Comparison of ENCODE assay signal across 9 cellular contexts in the genomic region with DNA sequence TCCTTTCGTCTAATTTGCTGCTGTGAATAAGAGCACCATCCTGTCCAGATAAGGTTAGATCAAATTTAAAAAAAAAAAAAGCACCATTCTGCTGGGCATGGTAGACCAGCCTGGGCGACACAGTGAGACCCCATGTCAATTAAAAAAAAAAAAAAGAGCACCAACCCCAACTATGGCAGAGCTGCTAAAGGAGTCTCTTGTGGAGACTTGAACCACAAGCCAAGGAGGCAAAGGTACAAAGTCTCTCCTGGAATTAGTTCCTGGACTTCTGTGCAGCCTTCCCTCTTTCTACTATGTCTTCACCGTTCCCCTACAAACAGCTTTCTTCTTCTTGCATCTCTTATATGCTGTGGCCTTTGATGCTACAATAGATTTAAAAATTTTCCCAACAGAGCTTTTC. TPM values are rescaled to one million over a fixed set of nuclear protein-coding genes. Genes with fewer than 3 reads are reported as not detected.
DNase-seq lines count a peak whose midpoint lies in the region; ATAC-seq, FAIRE-seq and TF ChIP-seq lines count a peak whose summit lies in the region.
"Had no signal": no experiment of that assay in that cellular context is flagged by ENCODE, and none has a peak within 500 bp of the region (broad histone marks: within the 10 kb centered on the region; RNA-seq: fewer than 3 reads in every experiment).

No MANE protein-coding gene starts in this region.

- TF ChIP-seq EP300 in H1 (IDR thresholded peaks at IDR 0.05; ENCODE audit: borderline replicate concordance in 1 of 2, low read depth in 2 of 2, low read length in 2 of 2), result no peak

- no peak overlapping the region for H3K4ac ChIP-seq in H1 (replicated peaks; ENCODE audit: insufficient read length, low read depth, low read length)

- peak overlapping the region; percentile 92 to 100 (median 98) for H3K4me3 Mint-ChIP-seq in CD4-positive, CD25-positive, alpha-beta regulatory T cell
- H3K4me3 Mint-ChIP-seq in neural progenitor cell, result peak overlapping the region; percentile 99

- H2BK5ac ChIP-seq in H1 (ENCODE audit: low read depth, low read length), result no peak overlapping the region

- H3K4me2 ChIP-seq in H1 (ENCODE audit: insufficient read depth in 1 of 2, low read depth in 2 of 2, low read length in 2 of 2), result peak overlapping the region; percentile 77 to 95
- peak overlapping the region; percentile 93 for H3K4me2 ChIP-seq in neural progenitor cell

- no peak overlapping the region for H4K5ac ChIP-seq in H1 (ENCODE audit: insufficient read length, low read depth, low read length)

- no peak overlapping the region for H3K27ac ChIP-seq in CD4-positive, CD25-positive, alpha-beta regulatory T cell (ENCODE audit: insufficient read depth, low read length, poor library complexity, severe bottlenecking)
- H3K27ac ChIP-seq in H1 (ENCODE audit: low read depth, low read length) (no peak overlapping the region), neural progenitor cell (no peak overlapping the region)

- peak overlapping the region; percentile 79 for H3K4me3 ChIP-seq in CD4-positive, CD25-positive, alpha-beta regulatory T cell (ENCODE audit: low read depth, low read length)
- H3K4me3 ChIP-seq in NB4 (ENCODE audit: low read depth, low read length) (peak overlapping the region; percentile 82), H1 (ENCODE audit: extremely low read depth in 1 of 4, insufficient read depth in 2 of 4, low read depth in 3 of 4, low read length in 4 of 4) (peak overlapping the region; percentile 70 to 92 (median 82); a peak in 7 of 8 replicates), neural progenitor cell (peak overlapping the region; percentile 90)

- FAIRE-seq in H1 (lab: Jason Lieb, UNC), result no peak

- POLR2A ChIA-PET in H1 (lab: Charles Lee; ENCODE audit: partially characterized antibody), result interaction anchor here (0.7 to 2.8 kb wide), 5 partner anchors 10 to 70 kb away, joined by 3 to 14 read pairs (median 3); a partner anchor contains a TSS

- H3K27me3 ChIP-seq in CD4-positive, CD25-positive, alpha-beta regulatory T cell (ENCODE audit: control insufficient read depth, insufficient read depth, low read length), result no peaks in the 10 kb centered on the region
- no peaks in the 10 kb centered on the region for H3K27me3 ChIP-seq in H1 (replicated peaks in 1 of 4; ENCODE audit: control insufficient read depth in 3 of 4, extremely low read depth in 1 of 4, insufficient read depth in 3 of 4, low read length in 3 of 4)
- no peaks in the 10 kb centered on the region for H3K27me3 ChIP-seq in neural progenitor cell
- H3K27me3 ChIP-seq: adrenal gland had no signal

- H3K56ac ChIP-seq in H1 (replicated peaks; ENCODE audit: insufficient read length, low read depth, low read length), result no peak overlapping the region

- no peak overlapping the region; a peak in 1 of 7 replicates for H3K9ac ChIP-seq in H1 (replicated peaks in 1 of 4; ENCODE audit: extremely low read depth in 1 of 4, low read depth in 3 of 4, low read length in 3 of 4)
- H3K9ac ChIP-seq in neural progenitor cell, result peak overlapping the region; percentile 80

- H3K18ac ChIP-seq in H1 (ENCODE audit: extremely low read depth, low read length), result no peak overlapping the region

- no peak for ATAC-seq in CD4-positive, CD25-positive, alpha-beta regulatory T cell (ENCODE audit: low read depth in 2 of 2)
- no peak for ATAC-seq in HG03565 (IDR thresholded peaks at IDR 0.05; ENCODE audit: unreplicated experiment)

- H3K23ac ChIP-seq in H1 (ENCODE audit: insufficient read length), result no peak overlapping the region

- H4K8ac ChIP-seq in H1 (ENCODE audit: extremely low read depth, insufficient read depth, low read length), result no peak overlapping the region

- H3F3A ChIP-seq in neural progenitor cell (ENCODE audit: low read depth), result peaks cover 19% of the 10 kb centered on the region

- H2AK5ac ChIP-seq in H1 (ENCODE audit: low read depth, low read length), result no peak overlapping the region

- no peak for TF ChIP-seq CTCF in NB4 (IDR thresholded peaks at IDR 0.05; ENCODE audit: low read depth, low read length)
- no peak for TF ChIP-seq CTCF in H1 (IDR thresholded peaks at IDR 0.05; ENCODE audit: control extremely low read depth in 1 of 3, insufficient read depth in 1 of 3, low read depth in 1 of 3, low read length in 3 of 3)
- no peak for TF ChIP-seq CTCF in neural progenitor cell (IDR thresholded peaks at IDR 0.05)

- H2BK20ac ChIP-seq in H1 (ENCODE audit: low read length), result no peak overlapping the region

- peaks cover 3% of the 10 kb centered on the region for H3K36me3 ChIP-seq in CD4-positive, CD25-positive, alpha-beta regulatory T cell (ENCODE audit: control insufficient read depth, insufficient read depth, low read length)
- H3K36me3 ChIP-seq in H1 (ENCODE audit: control insufficient read depth in 2 of 4, insufficient read depth in 4 of 4, low read length in 3 of 4), result no peaks in the 10 kb centered on the region; a peak in 1 of 8 replicates
- H3K36me3 ChIP-seq in neural progenitor cell, result no peaks in the 10 kb centered on the region
- H3K36me3 ChIP-seq: adrenal gland had no signal

- H4K20me1 ChIP-seq in H1 (replicated peaks in 1 of 2; ENCODE audit: control insufficient read depth in 1 of 2, insufficient read depth in 2 of 2, low read length in 2 of 2) (peaks cover 0 to 6% of the 10 kb centered on the region in 2 experiments), neural progenitor cell (ENCODE audit: low read depth) (peaks cover 36% of the 10 kb centered on the region)

- H3K23me2 ChIP-seq in H1 (ENCODE audit: low read depth, low read length), result peaks cover 10% of the 10 kb centered on the region

- H2AFZ ChIP-seq in H1 (ENCODE audit: low read length) (no peak overlapping the region), neural progenitor cell (replicated peaks) (no peak overlapping the region)

- no peaks in the 10 kb centered on the region for H3K27me3 Mint-ChIP-seq in CD4-positive, CD25-positive, alpha-beta regulatory T cell
- no peaks in the 10 kb centered on the region for H3K27me3 Mint-ChIP-seq in neural progenitor cell (ENCODE audit: insufficient read depth, low read depth)

- CTCF ChIA-PET in H1 (lab: Charles Lee; ENCODE audit: partially characterized antibody), result interaction anchor here (0.6 to 1.8 kb wide), 4 partner anchors 23 to 1591 kb away, joined by 3 to 4 read pairs (median 4); no protein-coding TSS in a partner anchor

- no peak overlapping the region for H2BK15ac ChIP-seq in H1 (ENCODE audit: low read length)

- peaks cover 18 to 65% (median 31%) of the 10 kb centered on the region in 4 donors for H3K4me1 Mint-ChIP-seq in CD4-positive, CD25-positive, alpha-beta regulatory T cell
- H3K4me1 Mint-ChIP-seq in neural progenitor cell, result peaks cover 24% of the 10 kb centered on the region

- no peak for TF ChIP-seq RAD21 in H1 (IDR thresholded peaks at IDR 0.05 in 1 of 2, conservative IDR thresholded peaks at IDR 0.05 in 1 of 2; ENCODE audit: low read depth in 2 of 2, low read length in 2 of 2)

- WGBS in H1 (ENCODE audit: extremely low coverage in 1 of 2, insufficient coverage in 1 of 2, insufficient read length in 1 of 2, insufficient replicate concordance in 2 of 2, low coverage in 1 of 2, low lambda C conversion rate in 2 of 2, missing lambda C conversion rate in 1 of 2), 2 experiments, result 84% methylated on average over 3 of the region's 3 CpGs; no CpG with 5 or more reads in 1 of the 2 experiments

- H3K79me2 ChIP-seq in H1 (ENCODE audit: control insufficient read depth in 1 of 2, insufficient read depth in 2 of 2, low read length in 2 of 2) (peaks cover 35 to 60% of the 10 kb centered on the region in 2 experiments), neural progenitor cell (ENCODE audit: low read depth) (peaks cover 72% of the 10 kb centered on the region)

- no peak for DNase-seq in CD4-positive, CD25-positive, alpha-beta regulatory T cell
- DNase-seq in NB4 (ENCODE audit: low read depth) (no peak), H1 (ENCODE audit: low read depth in 1 of 2, low spot score in 2 of 2) (no peak), neural progenitor cell (ENCODE audit: low spot score) (no peak), midbrain (lab: John Stamatoyannopoulos, UW) (no peak), epidermal melanocyte (ENCODE audit: insufficient read length, low spot score) (no peak), ecto neural progenitor cell (ENCODE audit: low spot score) (no peak)
- DNase-seq: adrenal gland had no signal

- H2BK12ac ChIP-seq in H1 (ENCODE audit: low read depth, low read length), result no peak overlapping the region

- TF ChIP-seq POLR2A in NB4 (IDR thresholded peaks at IDR 0.05; ENCODE audit: extremely low read depth, insufficient read length), result no peak
- TF ChIP-seq POLR2A in H1 (IDR thresholded peaks at IDR 0.05; ENCODE audit: control extremely low read depth in 1 of 2, low read depth in 2 of 2, low read length in 2 of 2), result no peak

- no peak overlapping the region for H3K14ac ChIP-seq in H1 (ENCODE audit: insufficient read length)

- peaks cover 0 to 1% (median 0%) of the 10 kb centered on the region in 7 donors for H3K9me3 Mint-ChIP-seq in CD4-positive, CD25-positive, alpha-beta regulatory T cell
- H3K9me3 Mint-ChIP-seq in neural progenitor cell, result no peaks in the 10 kb centered on the region

- peak overlapping the region; percentile 87 to 99 (median 94) for H3K27ac Mint-ChIP-seq in CD4-positive, CD25-positive, alpha-beta regulatory T cell
- peak overlapping the region; percentile 93 for H3K27ac Mint-ChIP-seq in neural progenitor cell

- H3K4me1 ChIP-seq in CD4-positive, CD25-positive, alpha-beta regulatory T cell (ENCODE audit: control insufficient read depth, insufficient read depth, low read length, poor library complexity, severe bottlenecking), result peaks cover 24% of the 10 kb centered on the region
- no peaks in the 10 kb centered on the region; a peak in 2 of 7 replicates for H3K4me1 ChIP-seq in H1 (replicated peaks in 1 of 4; ENCODE audit: control insufficient read depth in 3 of 4, insufficient read depth in 4 of 4, low read length in 3 of 4)
- peaks cover 9% of the 10 kb centered on the region for H3K4me1 ChIP-seq in neural progenitor cell

- H2BK120ac ChIP-seq in H1 (replicated peaks; ENCODE audit: low read depth, low read length), result no peak overlapping the region

- no peak overlapping the region for H4K91ac ChIP-seq in H1 (replicated peaks; ENCODE audit: insufficient read length, low read length)

- 0 out of 2 replicates have a peak, but pooled peaks cover 3% of the 10 kb centered on the region for H3K79me1 ChIP-seq in H1 (ENCODE audit: low read depth, low read length)

- H3K9me3 ChIP-seq in CD4-positive, CD25-positive, alpha-beta regulatory T cell (ENCODE audit: control insufficient read depth in 2 of 2, low read length in 2 of 2), result no peaks in the 10 kb centered on the region
- H3K9me3 ChIP-seq in H1 (ENCODE audit: insufficient read depth in 2 of 2, low read depth in 1 of 2, low read length in 1 of 2) (no peaks in the 10 kb centered on the region), neural progenitor cell (ENCODE audit: low read depth) (no peaks in the 10 kb centered on the region)
- H3K9me3 ChIP-seq: adrenal gland had no signal

- peaks cover 9% of the 10 kb centered on the region for H3K36me3 Mint-ChIP-seq in CD4-positive, CD25-positive, alpha-beta regulatory T cell
- peaks cover 14% of the 10 kb centered on the region for H3K36me3 Mint-ChIP-seq in neural progenitor cell

RNA-seq across cellular contexts. Expression of a gene that starts 1.3 kb away (rescaled TPM):
- total RNA-seq in CD4-positive, CD25-positive, alpha-beta regulatory T cell, result 34.4 TPM
- polyA plus RNA-seq in CD4-positive, CD25-positive, alpha-beta regulatory T cell, result 10 to 100 TPM in 1 of 4 donors, 1 to 10 TPM in 3; 5.6 to 10.3 (median 8.9) TPM
- 117 and 127 TPM in 2 replicates for total RNA-seq in H1 (2021; fragmentation: NEBNext Ultra II Directional; extraction: Animal tissue kit (Norgen Biotek cat#: 25700))
- polyA plus RNA-seq in H1 (2011; rRNA removed), result 11.8 and 20.1 TPM in 2 replicates
- 26.5 TPM for polyA plus RNA-seq in H1 (2011; cell fraction: cytosol; rRNA removed)
- 11.5 TPM for polyA plus RNA-seq in H1 (2011; cell fraction: nucleus; rRNA removed)
- 16.7 to 54.4 TPM (median 25.8 TPM) in 4 replicates for polyA plus RNA-seq in H1 (2012, experiment 1 of 2)
- 1.3 TPM for polyA plus RNA-seq in H1 (2012, experiment 2 of 2)
- 46.7 TPM for polyA plus RNA-seq in H1 (2013, experiment 1 of 2)
- 44.0 TPM for polyA plus RNA-seq in H1 (2013, experiment 2 of 2)
- 56.4 and 84.7 TPM in 2 replicates for polyA minus RNA-seq in H1 (2011; rRNA and poly(A)+ RNA removed)
- polyA minus RNA-seq in H1 (2011; cell fraction: cytosol; rRNA and poly(A)+ RNA removed), result 36.6 TPM
- 89.3 TPM for polyA minus RNA-seq in H1 (2011; cell fraction: nucleus; rRNA and poly(A)+ RNA removed)
- 68.2 and 104 TPM in 2 replicates for total RNA-seq in neural progenitor cell (ENCODE audit: low replicate concordance)
